In genomic region chr13:24659239-24659638, GRCh38 we compare ENCODE assay signal across 23 cellular contexts. TPM values are rescaled to one million over a fixed set of nuclear protein-coding genes. Genes with fewer than 3 reads are reported as not detected.
"Had no signal": no experiment of that assay in that cellular context is flagged by ENCODE, and none has a peak within 500 bp of the region (broad histone marks: within the 10 kb centered on the region; RNA-seq: fewer than 3 reads in every experiment).

No MANE protein-coding gene starts in this region.

- H3K4me1 Mint-ChIP-seq: activated T-helper 17 cell treated with anti-CD3 and anti-CD28 coated beads, Interleukin-2, amount 50 U/mL, for 72 hours had no signal

- H3K4me1 ChIP-seq: SJSA1 had no signal

- H3K9me3 Mint-ChIP-seq: activated CD4-positive, alpha-beta memory T cell treated with anti-CD3 and anti-CD28 coated beads, Interleukin-2, amount 10 ng/mL, durations not matched to agents 7 days and 5 days; activated CD4-positive, alpha-beta T cell treated with anti-CD3 and anti-CD28 coated beads, Interleukin-2, amount 10 ng/mL, durations not matched to agents 7 days and 5 days; activated naive CD4-positive, alpha-beta T cell treated with anti-CD3 and anti-CD28 coated beads for 36 hours; activated T-helper 17 cell treated with anti-CD3 and anti-CD28 coated beads, Interleukin-2, amount 50 U/mL, for 72 hours; T-helper 1 cell treated with Interleukin-12 subunit alpha and Interleukin-12 subunit beta and Interleukin-4 antibody, amounts not matched to agents 30 μg/mL and 1 μg/mL, for 36 hours had no signal

- H3K27ac ChIP-seq: brain microvascular endothelial cell, cardiac muscle cell, SJSA1 had no signal

- H3K4me3 ChIP-seq: cardiac muscle cell, SJSA1 had no signal

- H3K9me3 ChIP-seq: SJSA1 had no signal

- H3K27me3 ChIP-seq: brain microvascular endothelial cell, cardiac muscle cell, SJSA1 had no signal

- H3K36me3 Mint-ChIP-seq: activated naive CD8-positive, alpha-beta T cell had no signal

- H3K36me3 ChIP-seq: brain microvascular endothelial cell, cardiac muscle cell, SJSA1 had no signal

- ATAC-seq: activated T-helper 17 cell treated with anti-CD3 and anti-CD28 coated beads, Interleukin-2, amount 50 U/mL, for 72 hours had no signal

- H3K27ac Mint-ChIP-seq: activated CD4-positive, alpha-beta memory T cell treated with anti-CD3 and anti-CD28 coated beads, Interleukin-2, amount 10 ng/mL, durations not matched to agents 7 days and 5 days; activated CD4-positive, alpha-beta T cell treated with anti-CD3 and anti-CD28 coated beads, Interleukin-2, amount 10 ng/mL, durations not matched to agents 7 days and 5 days; activated naive CD4-positive, alpha-beta T cell treated with anti-CD3 and anti-CD28 coated beads for 36 hours; activated naive CD8-positive, alpha-beta T cell; activated T-helper 17 cell treated with anti-CD3 and anti-CD28 coated beads, Interleukin-2, amount 50 U/mL, for 72 hours; T-helper 1 cell treated with Interleukin-12 subunit alpha and Interleukin-12 subunit beta and Interleukin-4 antibody, amounts not matched to agents 30 μg/mL and 1 μg/mL, for 36 hours had no signal

- DNase-seq: activated CD4-positive, alpha-beta memory T cell treated with anti-CD3 and anti-CD28 coated beads, Interleukin-2, amount 10 ng/mL, durations not matched to agents 7 days and 5 days; activated CD4-positive, alpha-beta T cell treated with anti-CD3 and anti-CD28 coated beads, Interleukin-2, amount 10 ng/mL, durations not matched to agents 7 days and 5 days; activated CD4-positive, CD25-positive, alpha-beta regulatory T cell; activated gamma-delta T cell; activated naive CD4-positive, alpha-beta T cell treated with anti-CD3 and anti-CD28 coated beads for 36 hours; activated T-cell treated with anti-CD3 and anti-CD28 coated beads for 4 hours; activated T-cell treated with anti-CD3 and anti-CD28 coated beads, Interleukin-2, amount 50 U/mL, for 48 hours; brain microvascular endothelial cell; Karpas-422; NCI-H1092; NCI-H1417; NCI-H1694 treated with DMSO at 0.1 percent for 48 hours; NCI-H2029 treated with DMSO at 0.1 percent for 48 hours; NCI-H345; NCI-H510A; NCI-H526 treated with DMSO at 0.1 percent for 48 hours; NK-92 treated with Interleukin-12 subunit alpha and Interleukin-12 subunit beta, amount 100 ng/mL, for 24 hours; SHP77 had no signal

- H3K4me3 Mint-ChIP-seq: activated CD4-positive, alpha-beta memory T cell treated with anti-CD3 and anti-CD28 coated beads, Interleukin-2, amount 10 ng/mL, durations not matched to agents 7 days and 5 days; activated CD4-positive, alpha-beta T cell treated with anti-CD3 and anti-CD28 coated beads, Interleukin-2, amount 10 ng/mL, durations not matched to agents 7 days and 5 days; activated naive CD4-positive, alpha-beta T cell treated with anti-CD3 and anti-CD28 coated beads for 36 hours; activated naive CD8-positive, alpha-beta T cell; activated T-helper 17 cell treated with anti-CD3 and anti-CD28 coated beads, Interleukin-2, amount 50 U/mL, for 72 hours; T-helper 1 cell treated with Interleukin-12 subunit alpha and Interleukin-12 subunit beta and Interleukin-4 antibody, amounts not matched to agents 30 μg/mL and 1 μg/mL, for 36 hours had no signal

RNA-seq across cellular contexts. Expression of gene ATP12A, which starts 21.0 kb away (rescaled TPM):
- total RNA-seq: cardiac muscle cell, SJSA1 had no signal
- polyA plus RNA-seq: cardiac muscle cell had no signal
